In genomic region chr1:113041569-113042335, GRCh38 we compare ENCODE assay signal across 8 cellular contexts. TPM values are rescaled to one million over a fixed set of nuclear protein-coding genes. Genes with fewer than 3 reads are reported as not detected.
A peak's percentile ranks its signal among the peaks of the same experiment; 100 is the strongest.
DNase-seq lines count a peak whose midpoint lies in the region; ATAC-seq lines count a peak whose summit lies in the region.

No MANE protein-coding gene starts in this region.

- peak overlapping the region; percentile 76 for H3K27ac ChIP-seq in epithelial cell of prostate

- ATAC-seq in GM19463 (IDR thresholded peaks at IDR 0.05; ENCODE audit: unreplicated experiment), result peak; percentile 20
- ATAC-seq in left colon, result no peak

- intact Hi-C loops in left colon (cut with DNase I, micrococcal nuclease), result loop anchor here in 1 of 2 donors (2.0 to 10.0 kb wide), 3 partner anchors 161 to 327 kb away; partner anchors contain the start of gene PPM1J

- DNase-seq in OCI-M1 (lab: John Stamatoyannopoulos, UW), result peak; percentile 59
- no peak for DNase-seq in epithelial cell of prostate (ENCODE audit: low read depth, low spot score)
- peak; percentile 6 for DNase-seq in occipital lobe (lab: John Stamatoyannopoulos, UW)
- DNase-seq in activated CD4-positive, alpha-beta T cell treated with anti-CD3 and anti-CD28 coated beads for 4 hours, result no peak
- no peak for DNase-seq in stimulated activated naive CD4-positive, alpha-beta T cell treated with Interleukin-2 at 50 U/mL for 16 hours (lab: John Stamatoyannopoulos, UW)
- DNase-seq in HCEC 1CT, result no peak
- DNase-seq in left colon, result no peak

RNA-seq across cellular contexts. Expression of gene LRIG2, which starts 31.2 kb away (rescaled TPM):
- 36.5 TPM for total RNA-seq in occipital lobe
- 10 to 100 TPM; 16.4 to 20.1 TPM for total RNA-seq in left colon

Comparison
In these comparisons a context has a peak if more than half of its experiments do, and no peak if none do; other contexts are left out.
1. DNase-seq: peak in OCI-M1 (single experiment) and occipital lobe (single experiment); none in epithelial cell of prostate (single experiment), activated CD4-positive, alpha-beta T cell treated with anti-CD3 and anti-CD28 coated beads for 4 hours (0 of 2), stimulated activated naive CD4-positive, alpha-beta T cell treated with Interleukin-2 at 50 U/mL for 16 hours (single experiment), HCEC 1CT (single experiment) and left colon (0 of 2).